10 cellular contexts compared by ENCODE assay signal in the genomic region with DNA sequence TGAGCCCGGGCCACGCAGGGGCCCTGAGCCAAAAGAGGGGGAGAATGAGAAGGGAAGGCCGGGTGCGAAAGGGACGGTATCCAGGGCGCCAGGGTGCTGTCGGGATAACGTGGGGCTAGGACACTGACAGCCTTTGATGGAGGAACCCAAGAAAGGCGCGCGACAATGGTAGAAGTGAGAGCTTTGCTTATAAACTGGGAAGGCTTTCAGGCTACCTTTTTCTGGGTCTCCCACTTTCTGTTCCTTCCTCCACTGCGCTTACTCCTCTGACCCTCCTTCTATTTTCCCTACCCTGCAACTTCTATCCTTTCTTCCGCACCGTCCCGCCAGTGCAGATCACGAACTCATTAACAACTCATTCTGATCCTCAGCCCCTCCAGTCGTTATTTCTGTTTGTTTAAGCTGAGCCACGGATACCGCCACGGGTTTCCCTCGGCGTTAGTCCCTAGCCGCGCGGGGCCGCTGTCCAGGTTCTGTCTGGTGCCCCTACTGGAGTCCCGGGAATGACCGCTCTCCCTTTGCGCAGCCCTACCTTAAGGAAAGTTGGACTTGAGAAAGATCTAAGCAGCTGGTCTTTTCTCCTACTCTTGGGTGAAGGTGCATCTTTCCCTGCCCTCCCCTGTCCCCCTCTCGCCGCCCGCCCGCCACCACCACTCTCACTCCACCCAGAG. TPM values are rescaled to one million over a fixed set of nuclear protein-coding genes. Genes with fewer than 3 reads are reported as not detected.
DNase-seq lines count a peak whose midpoint lies in the region; ATAC-seq, FAIRE-seq and TF ChIP-seq lines count a peak whose summit lies in the region.
"Had no signal": no experiment of that assay in that cellular context is flagged by ENCODE, and none has a peak within 500 bp of the region (broad histone marks: within the 10 kb centered on the region; RNA-seq: fewer than 3 reads in every experiment).

No MANE protein-coding gene starts in this region.

- H3K4me2 ChIP-seq in astrocyte (ENCODE audit: low read length): peak overlapping the region; percentile 89

- no peak overlapping the region for H3K27ac Mint-ChIP-seq in astrocyte (ENCODE audit: unreplicated experiment)
- H3K27ac Mint-ChIP-seq in activated naive CD4-positive, alpha-beta T cell treated with anti-CD3 and anti-CD28 coated beads, Interleukin-2, amount 50 U/mL, for 72 hours: no peak overlapping the region
- H3K27ac Mint-ChIP-seq: activated B cell treated with CpG ODN at 0.5 μM for 24 hours had no signal

- H3K9me3 ChIP-seq in astrocyte (ENCODE audit: insufficient read depth, low read depth, low read length) (peaks cover 8% of the 10 kb centered on the region), iPS-15b (ENCODE audit: control insufficient read depth, insufficient read depth, low read length) (no peaks in the 10 kb centered on the region)

- H2AFZ ChIP-seq in astrocyte (ENCODE audit: low read depth, low read length): peak overlapping the region; percentile 64

- peaks cover 3% of the 10 kb centered on the region for H3K4me1 Mint-ChIP-seq in astrocyte (ENCODE audit: low read depth, unreplicated experiment)
- H3K4me1 Mint-ChIP-seq: activated B cell treated with CpG ODN at 0.5 μM for 24 hours had no signal

- H3K9me3 Mint-ChIP-seq in astrocyte (ENCODE audit: unreplicated experiment): peaks cover 17% of the 10 kb centered on the region
- peaks cover 0 to 3% of the 10 kb centered on the region in 2 donors for H3K9me3 Mint-ChIP-seq in activated naive CD4-positive, alpha-beta T cell treated with anti-CD3 and anti-CD28 coated beads, Interleukin-2, amount 50 U/mL, for 72 hours

- peak; percentile 75 for DNase-seq in EH (ENCODE audit: low read depth)
- DNase-seq in astrocyte (ENCODE audit: low read depth): peak; percentile 42
- DNase-seq in sciatic nerve (ENCODE audit: low spot score): peak; percentile 56
- no peak for DNase-seq in DMS 273 treated with DMSO at 0.1 percent for 48 hours (lab: John Stamatoyannopoulos, UW)
- DNase-seq in SW480 (ENCODE audit: low spot score): no peak
- no peak for DNase-seq in activated naive CD4-positive, alpha-beta T cell treated with anti-CD3 and anti-CD28 coated beads, Interleukin-2, amount 50 U/mL, for 72 hours (ENCODE audit: low spot score in 2 of 2)
- DNase-seq: activated B cell treated with CpG ODN at 0.5 μM for 24 hours, NCI-H1694 had no signal

- peaks cover 47% of the 10 kb centered on the region for H3K27me3 ChIP-seq in astrocyte (ENCODE audit: insufficient read depth, low read length)
- peaks cover 97% of the 10 kb centered on the region for H3K27me3 ChIP-seq in iPS-15b (ENCODE audit: control insufficient read depth, insufficient read depth, low read length)

- no peak overlapping the region for H3K4me3 Mint-ChIP-seq in astrocyte (ENCODE audit: unreplicated experiment)
- H3K4me3 Mint-ChIP-seq: activated B cell treated with CpG ODN at 0.5 μM for 24 hours had no signal

- no peaks in the 10 kb centered on the region for H3K79me2 ChIP-seq in astrocyte (ENCODE audit: insufficient read depth, low read length)

- H3K27ac ChIP-seq in astrocyte (ENCODE audit: low read depth, low read length): no peak overlapping the region

- H3K36me3 ChIP-seq in astrocyte (ENCODE audit: insufficient read depth, low read length): no peaks in the 10 kb centered on the region
- no peaks in the 10 kb centered on the region for H3K36me3 ChIP-seq in iPS-15b (ENCODE audit: control insufficient read depth, insufficient read depth, low read length)

- H3K27me3 Mint-ChIP-seq in astrocyte (ENCODE audit: low read depth, unreplicated experiment): peaks cover 68% of the 10 kb centered on the region

- no peaks in the 10 kb centered on the region for H4K20me1 ChIP-seq in astrocyte (ENCODE audit: insufficient read depth, low read length)

- H3K4me1 ChIP-seq in astrocyte (ENCODE audit: insufficient read depth, low read length) (peaks cover 15% of the 10 kb centered on the region), iPS-15b (ENCODE audit: control insufficient read depth, insufficient read depth, low read length) (peaks cover 15% of the 10 kb centered on the region)

- intact Hi-C loops in sciatic nerve (cut with DNase I): no loop called here

- H3K9ac ChIP-seq in astrocyte (ENCODE audit: low read length) (no peak overlapping the region), iPS-15b (ENCODE audit: low read depth, low read length) (no peak overlapping the region)

- H3K4me3 ChIP-seq in astrocyte (ENCODE audit: insufficient read depth, low read depth, low read length): peak overlapping the region; percentile 53
- H3K4me3 ChIP-seq in iPS-15b (ENCODE audit: low read depth, low read length): peak overlapping the region; percentile 62

- no peak for TF ChIP-seq CTCF in astrocyte (IDR thresholded peaks at IDR 0.05; ENCODE audit: insufficient read depth, low read depth, low read length)

- ATAC-seq in sciatic nerve (peak; percentile 58), GM18867 (IDR thresholded peaks at IDR 0.05; ENCODE audit: unreplicated experiment) (no peak)
- no peak for ATAC-seq in activated naive CD4-positive, alpha-beta T cell treated with anti-CD3 and anti-CD28 coated beads, Interleukin-2, amount 50 U/mL, for 72 hours

- H3K36me3 Mint-ChIP-seq in astrocyte (ENCODE audit: low read depth, unreplicated experiment): peaks cover 3% of the 10 kb centered on the region
- peaks cover 0 to 20% of the 10 kb centered on the region in 2 donors for H3K36me3 Mint-ChIP-seq in activated naive CD4-positive, alpha-beta T cell treated with anti-CD3 and anti-CD28 coated beads, Interleukin-2, amount 50 U/mL, for 72 hours

- FAIRE-seq in astrocyte (lab: Jason Lieb, UNC): no peak

RNA-seq across cellular contexts. Expression of gene SSTR1, which starts 3.0 kb away (rescaled TPM):
- not detected in 2 replicates for total RNA-seq in astrocyte
- 4.1 TPM for total RNA-seq in sciatic nerve
- total RNA-seq in activated naive CD4-positive, alpha-beta T cell treated with anti-CD3 and anti-CD28 coated beads, Interleukin-2, amount 50 U/mL, for 72 hours: not detected
- total RNA-seq: activated B cell treated with CpG ODN at 0.5 μM for 24 hours had no signal

RNA-seq across cellular contexts. Expression of gene CLEC14A, which starts 45.2 kb away (rescaled TPM):
- total RNA-seq in astrocyte (not detected in 2 replicates), sciatic nerve (47.3 TPM)
- total RNA-seq in activated naive CD4-positive, alpha-beta T cell treated with anti-CD3 and anti-CD28 coated beads, Interleukin-2, amount 50 U/mL, for 72 hours: not detected
- total RNA-seq: activated B cell treated with CpG ODN at 0.5 μM for 24 hours had no signal

Comparison
In these comparisons a context has a peak if more than half of its experiments do, and no peak if none do; other contexts are left out.
1. DNase-seq: peak in EH (single experiment), astrocyte (single experiment) and sciatic nerve (single experiment); none in DMS 273 treated with DMSO at 0.1 percent for 48 hours (single experiment), SW480 (single experiment) and activated naive CD4-positive, alpha-beta T cell treated with anti-CD3 and anti-CD28 coated beads, Interleukin-2, amount 50 U/mL, for 72 hours (0 of 2).
2. RNA of gene CLEC14A, which starts 45.2 kb away (total RNA-seq): 47.3 TPM in sciatic nerve (single experiment); not detected in astrocyte and not detected in activated naive CD4-positive, alpha-beta T cell treated with anti-CD3 and anti-CD28 coated beads, Interleukin-2, amount 50 U/mL, for 72 hours; every median in the first group is over 10 times any median in the second.